11 cellular contexts compared by ENCODE assay signal in genomic region chr10:80468806-80469421, GRCh38. TPM values are rescaled to one million over a fixed set of nuclear protein-coding genes. Genes with fewer than 3 reads are reported as not detected.
DNase-seq lines count a peak whose midpoint lies in the region; ATAC-seq and TF ChIP-seq lines count a peak whose summit lies in the region.
"Had no signal": no experiment of that assay in that cellular context is flagged by ENCODE, and none has a peak within 500 bp of the region (broad histone marks: within the 10 kb centered on the region; RNA-seq: fewer than 3 reads in every experiment).

No MANE protein-coding gene starts in this region.

- peak overlapping the region; percentile 86 for H3K27ac Mint-ChIP-seq in activated CD4-positive, alpha-beta T cell treated with anti-CD3 and anti-CD28 coated beads, Interleukin-2, amount 10 ng/mL, durations not matched to agents 24 days and 14 days
- H3K27ac Mint-ChIP-seq in activated CD8-positive, alpha-beta T cell treated with anti-CD3 and anti-CD28 coated beads for 36 hours, result peak overlapping the region; percentile 97
- H3K27ac Mint-ChIP-seq in immature natural killer cell, result peak overlapping the region; percentile 92 to 97 (median 94)

- CTCF ChIA-PET in activated CD8-positive, alpha-beta T cell treated with anti-CD3 and anti-CD28 coated beads for 36 hours (lab: Charles Lee), result interaction anchor here (0.8 to 37.8 kb wide), 5 partner anchors 8 to 38 kb away, joined by 3 to 1114 read pairs (median 72); no protein-coding TSS in a partner anchor

- intact Hi-C loops in activated CD4-positive, alpha-beta T cell treated with anti-CD3 and anti-CD28 coated beads, Interleukin-2, amount 10 ng/mL, durations not matched to agents 24 days and 14 days (cut with micrococcal nuclease), result no loop called here
- intact Hi-C loops in activated CD8-positive, alpha-beta T cell treated with anti-CD3 and anti-CD28 coated beads for 36 hours (cut with micrococcal nuclease), result no loop called here
- intact Hi-C loops in stomach (cut with DNase I; ENCODE audit: low total_unique reads), result no loop called here

- H3K9me3 ChIP-seq in stomach, result no peaks in the 10 kb centered on the region
- H3K9me3 ChIP-seq: HAP-1 had no signal

- peaks cover 0 to 40% (median 28%) of the 10 kb centered on the region in 4 donors for H3K36me3 ChIP-seq in stomach
- H3K36me3 ChIP-seq: HAP-1 had no signal

- no peaks in the 10 kb centered on the region for H3K9me3 Mint-ChIP-seq in activated CD4-positive, alpha-beta T cell treated with anti-CD3 and anti-CD28 coated beads, Interleukin-2, amount 10 ng/mL, durations not matched to agents 24 days and 14 days
- no peaks in the 10 kb centered on the region for H3K9me3 Mint-ChIP-seq in activated CD8-positive, alpha-beta T cell treated with anti-CD3 and anti-CD28 coated beads for 36 hours
- H3K9me3 Mint-ChIP-seq in immature natural killer cell, result no peaks in the 10 kb centered on the region

- no peaks in the 10 kb centered on the region for H3K27me3 Mint-ChIP-seq in activated CD4-positive, alpha-beta T cell treated with anti-CD3 and anti-CD28 coated beads, Interleukin-2, amount 10 ng/mL, durations not matched to agents 24 days and 14 days
- no peaks in the 10 kb centered on the region for H3K27me3 Mint-ChIP-seq in activated CD8-positive, alpha-beta T cell treated with anti-CD3 and anti-CD28 coated beads for 36 hours
- H3K27me3 Mint-ChIP-seq in immature natural killer cell (ENCODE audit: low read depth in 3 of 3), result peaks cover 0 to 6% (median 0%) of the 10 kb centered on the region in 3 donors

- no peak for TF ChIP-seq POLR2A in stomach (IDR thresholded peaks at IDR 0.05)

- peak overlapping the region in 1 of 4 donors; percentile 27 for H3K4me3 ChIP-seq in stomach
- H3K4me3 ChIP-seq: HAP-1 had no signal

- ATAC-seq in activated CD8-positive, alpha-beta T cell treated with anti-CD3 and anti-CD28 coated beads for 36 hours, result no peak
- ATAC-seq in GM19023 (IDR thresholded peaks at IDR 0.05; ENCODE audit: unreplicated experiment), result no peak
- ATAC-seq: activated CD4-positive, CD25-positive, alpha-beta regulatory T cell treated with anti-CD3 and anti-CD28 coated beads, Interleukin-2, amount 50 U/mL, for 24 hours had no signal

- peaks cover 89% of the 10 kb centered on the region for H3K4me1 Mint-ChIP-seq in activated CD4-positive, alpha-beta T cell treated with anti-CD3 and anti-CD28 coated beads, Interleukin-2, amount 10 ng/mL, durations not matched to agents 24 days and 14 days
- peaks cover 93% of the 10 kb centered on the region for H3K4me1 Mint-ChIP-seq in activated CD8-positive, alpha-beta T cell treated with anti-CD3 and anti-CD28 coated beads for 36 hours (ENCODE audit: low read depth)
- peaks cover 99 to 100% of the 10 kb centered on the region in 2 donors for H3K4me1 Mint-ChIP-seq in immature natural killer cell

- DNase-seq in activated CD4-positive, alpha-beta T cell treated with anti-CD3 and anti-CD28 coated beads, Interleukin-2, amount 10 ng/mL, durations not matched to agents 24 days and 14 days, result peak; percentile 75
- DNase-seq in activated CD4-positive, alpha-beta T cell treated with anti-CD3 and anti-CD28 coated beads, Interleukin-2, amount 50 U/mL, for 4 hours, result no peak
- DNase-seq in activated CD8-positive, alpha-beta T cell treated with anti-CD3 and anti-CD28 coated beads for 36 hours, result peak; percentile 46
- DNase-seq in immature natural killer cell, result peak; percentile 45 to 50 (median 50)
- no peak for DNase-seq in stomach
- no peak for DNase-seq in NCI-H1694 treated with DMSO at 0.1 percent for 48 hours (lab: John Stamatoyannopoulos, UW)
- no peak for DNase-seq in GM19240 (ENCODE audit: insufficient read length, low spot score)
- DNase-seq: stimulated activated CD4-positive, alpha-beta T cell treated with anti-CD3 and anti-CD28 coated beads, Interleukin-1b, Interleukin-23, amount 100 ng/mL, for 48 hours had no signal

- 35 to 50% (median 37%) methylated on average over 7 of the region's 7 CpGs for WGBS in stomach, 5 donors

- TF ChIP-seq EP300 in stomach (IDR thresholded peaks at IDR 0.05), result no peak

- H3K4me3 Mint-ChIP-seq in activated CD4-positive, alpha-beta T cell treated with anti-CD3 and anti-CD28 coated beads, Interleukin-2, amount 10 ng/mL, durations not matched to agents 24 days and 14 days, result peak overlapping the region; percentile 83
- peak overlapping the region; percentile 71 for H3K4me3 Mint-ChIP-seq in activated CD8-positive, alpha-beta T cell treated with anti-CD3 and anti-CD28 coated beads for 36 hours
- peak overlapping the region; percentile 75 to 97 (median 87) for H3K4me3 Mint-ChIP-seq in immature natural killer cell

- no peak for TF ChIP-seq CTCF in activated CD8-positive, alpha-beta T cell treated with anti-CD3 and anti-CD28 coated beads for 36 hours (IDR thresholded peaks at IDR 0.05)
- no peak for TF ChIP-seq CTCF in stomach (IDR thresholded peaks at IDR 0.05)

- H3K27me3 ChIP-seq in stomach, result no peaks in the 10 kb centered on the region

- peak overlapping the region; percentile 47 to 91 (median 78) for H3K27ac ChIP-seq in stomach

- peaks cover 34% of the 10 kb centered on the region for H3K36me3 Mint-ChIP-seq in activated CD4-positive, alpha-beta T cell treated with anti-CD3 and anti-CD28 coated beads, Interleukin-2, amount 10 ng/mL, durations not matched to agents 24 days and 14 days (ENCODE audit: low read depth)
- H3K36me3 Mint-ChIP-seq in activated CD8-positive, alpha-beta T cell treated with anti-CD3 and anti-CD28 coated beads for 36 hours (ENCODE audit: low read depth), result peaks cover 35% of the 10 kb centered on the region
- H3K36me3 Mint-ChIP-seq in immature natural killer cell, result peaks cover 0 to 10% (median 2%) of the 10 kb centered on the region in 3 donors

- POLR2A ChIA-PET in activated CD8-positive, alpha-beta T cell treated with anti-CD3 and anti-CD28 coated beads for 36 hours (lab: Charles Lee), result interaction anchor here (0.7 to 16.7 kb wide), 7 partner anchors 9 to 37 kb away, joined by 3 to 223 read pairs (median 11); no protein-coding TSS in a partner anchor

- peaks cover 66 to 100% (median 96%) of the 10 kb centered on the region in 4 donors for H3K4me1 ChIP-seq in stomach

RNA-seq across cellular contexts. Expression of gene TSPAN14, which starts 14.8 kb away (rescaled TPM):
- 57.8 and 61.7 TPM in 2 replicates for total RNA-seq in activated CD4-positive, alpha-beta T cell treated with anti-CD3 and anti-CD28 coated beads, Interleukin-2, amount 10 ng/mL, durations not matched to agents 24 days and 14 days
- total RNA-seq in activated CD8-positive, alpha-beta T cell treated with anti-CD3 and anti-CD28 coated beads for 36 hours, result 10 to 100 TPM; 43.9 to 45.5 TPM
- polyA plus RNA-seq in immature natural killer cell, result 100 to 1,000 TPM; 141 to 363 (median 226) TPM
- 10 to 100 TPM; 24.4 to 82.6 (median 42.9) TPM for total RNA-seq in stomach
- polyA plus RNA-seq in stomach, result 10 to 100 TPM in 2 of 3 donors, 1 to 10 TPM in 1; 7.0 to 21.5 (median 13.7) TPM

Comparison
In these comparisons a context has a peak if more than half of its experiments do, and no peak if none do; other contexts are left out.
1. DNase-seq: peak in activated CD4-positive, alpha-beta T cell treated with anti-CD3 and anti-CD28 coated beads, Interleukin-2, amount 10 ng/mL, durations not matched to agents 24 days and 14 days (single experiment), activated CD8-positive, alpha-beta T cell treated with anti-CD3 and anti-CD28 coated beads for 36 hours (single experiment) and immature natural killer cell (3 of 3); none in activated CD4-positive, alpha-beta T cell treated with anti-CD3 and anti-CD28 coated beads, Interleukin-2, amount 50 U/mL, for 4 hours (0 of 2), stomach (single experiment), NCI-H1694 treated with DMSO at 0.1 percent for 48 hours (single experiment) and GM19240 (single experiment).
2. Peak in every context shown above with its lines, with median percentiles within 50 percentile points of each other: H3K27ac Mint-ChIP-seq and H3K4me3 Mint-ChIP-seq.